ENCODE assay signal across 8 cellular contexts in genomic region chr2:127884841-127885301, GRCh38. TPM values are rescaled to one million over a fixed set of nuclear protein-coding genes. Genes with fewer than 3 reads are reported as not detected.
DNase-seq lines count a peak whose midpoint lies in the region; ATAC-seq and TF ChIP-seq lines count a peak whose summit lies in the region.
"Not testable (repeated sequence)": the region's sequence is repeated elsewhere in the genome, so short reads cannot be mapped to it uniquely, and the experiment has no call there.

No MANE protein-coding gene starts in this region.

- H3K79me2 ChIP-seq in mammary epithelial cell (ENCODE audit: insufficient read depth, low read length): peaks cover 67% of the 10 kb centered on the region

- peaks cover 38% of the 10 kb centered on the region for H3K4me1 Mint-ChIP-seq in activated CD4-positive, alpha-beta T cell treated with anti-CD3 and anti-CD28 coated beads, Interleukin-2, amount 10 ng/mL, durations not matched to agents 24 days and 14 days
- peaks cover 28% of the 10 kb centered on the region for H3K4me1 Mint-ChIP-seq in mesothelial cell of epicardium

- H3K4me2 ChIP-seq in mammary epithelial cell (ENCODE audit: insufficient read depth, low read depth, low read length): peak overlapping the region; percentile 86

- not testable (repeated sequence) for H3K9me3 Mint-ChIP-seq in activated CD4-positive, alpha-beta T cell treated with anti-CD3 and anti-CD28 coated beads, Interleukin-2, amount 10 ng/mL, durations not matched to agents 24 days and 14 days; mesothelial cell of epicardium

- dilution Hi-C loops in mammary epithelial cell (cut with HindIII; ENCODE audit: low sequenced_read_pairs): loop anchor here (5.0 kb wide), 1 partner anchor 32 kb away; no protein-coding TSS in a partner anchor

- not testable (repeated sequence) for H3K27me3 Mint-ChIP-seq in activated CD4-positive, alpha-beta T cell treated with anti-CD3 and anti-CD28 coated beads, Interleukin-2, amount 10 ng/mL, durations not matched to agents 24 days and 14 days; mesothelial cell of epicardium (ENCODE audit: low read depth)

- not testable (repeated sequence) for TF ChIP-seq POLR2A in NB4 (IDR thresholded peaks at IDR 0.05; ENCODE audit: extremely low read depth, insufficient read length); sigmoid colon (IDR thresholded peaks at IDR 0.05)

- not testable (repeated sequence) for DNase-seq in NB4 (ENCODE audit: low read depth); activated CD4-positive, alpha-beta T cell treated with anti-CD3 and anti-CD28 coated beads, Interleukin-2, amount 10 ng/mL, durations not matched to agents 24 days and 14 days; mesothelial cell of epicardium (ENCODE audit: low spot score in 2 of 2, unreplicated experiment in 2 of 2); sigmoid colon; aorta
- DNase-seq in mammary epithelial cell: peak; percentile 24
- DNase-seq in glomerular visceral epithelial cell (ENCODE audit: extremely low spot score): peak; percentile 18

- not testable (repeated sequence) for H3K27me3 ChIP-seq in mammary epithelial cell (ENCODE audit: insufficient read depth, low read length); sigmoid colon; aorta (ENCODE audit: control insufficient read depth in 1 of 2, insufficient read depth in 2 of 2, low read length in 1 of 2)

- peaks cover 34% of the 10 kb centered on the region for H3K36me3 Mint-ChIP-seq in activated CD4-positive, alpha-beta T cell treated with anti-CD3 and anti-CD28 coated beads, Interleukin-2, amount 10 ng/mL, durations not matched to agents 24 days and 14 days (ENCODE audit: low read depth)
- H3K36me3 Mint-ChIP-seq in mesothelial cell of epicardium: peaks cover 12% of the 10 kb centered on the region

- H4K20me1 ChIP-seq in mammary epithelial cell (ENCODE audit: insufficient read depth, low read length): not testable (repeated sequence)

- H3K9ac ChIP-seq in mammary epithelial cell (ENCODE audit: insufficient read depth, low read length): peak overlapping the region; percentile 82

- H3K27ac ChIP-seq in mammary epithelial cell (ENCODE audit: insufficient read depth, low read depth, low read length) (peak overlapping the region; percentile 67), sigmoid colon (peak overlapping the region; percentile 87 to 92 (median 90)), aorta (ENCODE audit: low read depth in 1 of 2, low read length in 2 of 2) (peak overlapping the region in 1 of 2 donors; percentile 54)

- peak overlapping the region; percentile 76 for H3K27ac Mint-ChIP-seq in activated CD4-positive, alpha-beta T cell treated with anti-CD3 and anti-CD28 coated beads, Interleukin-2, amount 10 ng/mL, durations not matched to agents 24 days and 14 days
- peak overlapping the region; percentile 92 for H3K27ac Mint-ChIP-seq in mesothelial cell of epicardium

- peaks cover 20% of the 10 kb centered on the region for H3K4me1 ChIP-seq in mammary epithelial cell (ENCODE audit: insufficient read depth, low read length)
- H3K4me1 ChIP-seq in sigmoid colon: peaks cover 0 to 68% (median 45%) of the 10 kb centered on the region in 4 donors
- peaks cover 2 to 15% of the 10 kb centered on the region in 2 donors for H3K4me1 ChIP-seq in aorta (ENCODE audit: control insufficient read depth in 1 of 2, insufficient read depth in 2 of 2, low read length in 2 of 2)

- intact Hi-C loops in activated CD4-positive, alpha-beta T cell treated with anti-CD3 and anti-CD28 coated beads, Interleukin-2, amount 10 ng/mL, durations not matched to agents 24 days and 14 days (cut with micrococcal nuclease): loop anchor here (10.0 kb wide), 1 partner anchor 210 kb away; the partner anchor contains the start of gene UGGT1
- intact Hi-C loops in mammary epithelial cell (cut with micrococcal nuclease): loop anchor here (5.0 kb wide), 1 partner anchor 47 kb away; no protein-coding TSS in a partner anchor
- intact Hi-C loops in sigmoid colon (cut with DNase I): loop anchor here (2.0 to 5.0 kb wide), 3 partner anchors 67 to 206 kb away; partner anchors contain the start of genes SAP130 and UGGT1
- intact Hi-C loops in aorta (cut with DNase I): loop anchor here in 1 of 2 donors (10.0 kb wide), 1 partner anchor 140 kb away; the partner anchor contains the start of gene SAP130

- not testable (repeated sequence) for TF ChIP-seq CTCF in NB4 (IDR thresholded peaks at IDR 0.05; ENCODE audit: low read depth, low read length); mammary epithelial cell (conservative IDR thresholded peaks at IDR 0.05 in 1 of 2, IDR thresholded peaks at IDR 0.05 in 1 of 2; ENCODE audit: extremely low read depth in 1 of 2, insufficient read depth in 1 of 2, low read depth in 1 of 2, low read length in 2 of 2); mesothelial cell of epicardium (IDR thresholded peaks at IDR 0.05; ENCODE audit: unreplicated experiment); sigmoid colon (IDR thresholded peaks at IDR 0.05)

- TF ChIP-seq EP300 in sigmoid colon (IDR thresholded peaks at IDR 0.05): not testable (repeated sequence)

- H2AFZ ChIP-seq in mammary epithelial cell (ENCODE audit: low read depth, low read length): peak overlapping the region; percentile 69

- not testable (repeated sequence) for BruUV-seq in mammary epithelial cell (replicated peaks; lab: Mats Ljungman, UMichigan)

- peaks cover 17% of the 10 kb centered on the region for H3K36me3 ChIP-seq in mammary epithelial cell (ENCODE audit: insufficient read depth, low read length)
- peaks cover 0 to 36% (median 1%) of the 10 kb centered on the region in 4 donors for H3K36me3 ChIP-seq in sigmoid colon
- H3K36me3 ChIP-seq in aorta (ENCODE audit: control insufficient read depth in 1 of 2, insufficient read depth in 2 of 2, low read length in 1 of 2): not testable (repeated sequence)

- not testable (repeated sequence) for H3K9me3 ChIP-seq in mammary epithelial cell (replicated peaks; ENCODE audit: insufficient read depth, low read length); sigmoid colon; aorta (ENCODE audit: control insufficient read depth, low read length)

- H3K4me3 Mint-ChIP-seq in activated CD4-positive, alpha-beta T cell treated with anti-CD3 and anti-CD28 coated beads, Interleukin-2, amount 10 ng/mL, durations not matched to agents 24 days and 14 days: peak overlapping the region; percentile 95
- peak overlapping the region; percentile 87 for H3K4me3 Mint-ChIP-seq in mesothelial cell of epicardium

- CTCF ChIA-PET in mammary epithelial cell (lab: Charles Lee; ENCODE audit: low non-redundant PET): not testable (repeated sequence)

- H3K4me3 ChIP-seq in GM08714 (ENCODE audit: low read length) (peak overlapping the region; percentile 85), NB4 (ENCODE audit: low read depth, low read length) (peak overlapping the region; percentile 70), mammary epithelial cell (replicated peaks in 1 of 3; ENCODE audit: insufficient read depth in 1 of 3, low read depth in 2 of 3, low read length in 3 of 3) (peak overlapping the region; percentile 53 to 66 (median 64)), sigmoid colon (peak overlapping the region; percentile 44 to 63 (median 60)), aorta (ENCODE audit: low read length in 2 of 2) (peak overlapping the region; percentile 4 to 39)

- WGBS in mammary epithelial cell (ENCODE audit: low coverage, missing lambda C conversion rate): 13% methylated on average over 3 of the region's 11 CpGs
- 1% methylated on average over 11 of the region's 11 CpGs for whole genome bisulfite sequencing in sigmoid colon, 2 donors
- 0 to 1% methylated on average over 11 of the region's 11 CpGs for WGBS in aorta, 2 donors

- in situ Hi-C loops in mammary epithelial cell (cut with MboI; ENCODE audit: low sequenced_read_pairs in 2 of 2): not testable (repeated sequence)

- not testable (repeated sequence) for ATAC-seq in aorta (ENCODE audit: low FRiP score)

RNA-seq across cellular contexts. Expression of gene AMMECR1L, which starts 0.9 kb away (rescaled TPM):
- total RNA-seq in activated CD4-positive, alpha-beta T cell treated with anti-CD3 and anti-CD28 coated beads, Interleukin-2, amount 10 ng/mL, durations not matched to agents 24 days and 14 days: 20.2 and 21.0 TPM in 2 replicates
- total RNA-seq in mammary epithelial cell: 10 to 100 TPM; 23.8 to 29.8 TPM
- polyA plus RNA-seq in mammary epithelial cell: 17.8 TPM
- 23.3 TPM for polyA minus RNA-seq in mammary epithelial cell
- total RNA-seq in mesothelial cell of epicardium: 23.1 to 24.6 TPM (median 24.1 TPM) in 3 replicates
- 10 to 100 TPM in 2 of 4 donors, 1 to 10 TPM in 2; 7.8 to 12.2 (median 9.3) TPM for total RNA-seq in sigmoid colon
- polyA plus RNA-seq in sigmoid colon: 1 to 10 TPM; 3.6 to 9.0 (median 5.3) TPM
- total RNA-seq in aorta: 10 to 100 TPM; 15.7 to 17.3 TPM
- 1 to 10 TPM; 3.5 to 8.2 TPM for polyA plus RNA-seq in aorta

RNA-seq across cellular contexts. Expression of gene POLR2D, which starts 26.9 kb away (rescaled TPM):
- total RNA-seq in activated CD4-positive, alpha-beta T cell treated with anti-CD3 and anti-CD28 coated beads, Interleukin-2, amount 10 ng/mL, durations not matched to agents 24 days and 14 days: 77.5 and 80.4 TPM in 2 replicates
- 10 to 100 TPM; 13.8 to 33.7 TPM for total RNA-seq in mammary epithelial cell
- polyA plus RNA-seq in mammary epithelial cell: 23.1 TPM
- polyA minus RNA-seq in mammary epithelial cell: 77.2 TPM
- total RNA-seq in mesothelial cell of epicardium: 32.9 to 34.7 TPM (median 34.1 TPM) in 3 replicates
- total RNA-seq in sigmoid colon: 10 to 100 TPM in 3 of 4 donors, 1 to 10 TPM in 1; 9.7 to 12.9 (median 12.3) TPM
- polyA plus RNA-seq in sigmoid colon: 10 to 100 TPM in 2 of 3 donors, 1 to 10 TPM in 1; 9.9 to 18.8 (median 10.8) TPM
- total RNA-seq in aorta: 10 to 100 TPM; 18.5 TPM
- polyA plus RNA-seq in aorta: 1 to 10 TPM; 7.9 to 9.0 TPM

Comparison
In these comparisons a context has a peak if more than half of its experiments do, and no peak if none do; other contexts are left out.
1. H3K4me3 ChIP-seq: peak in every context shown above with its lines; median percentile 85 in GM08714; 70 in NB4; 64 in mammary epithelial cell; 60 in sigmoid colon; 22 in aorta.